Comparison of ENCODE assay signal across 16 cellular contexts in the genomic region with DNA sequence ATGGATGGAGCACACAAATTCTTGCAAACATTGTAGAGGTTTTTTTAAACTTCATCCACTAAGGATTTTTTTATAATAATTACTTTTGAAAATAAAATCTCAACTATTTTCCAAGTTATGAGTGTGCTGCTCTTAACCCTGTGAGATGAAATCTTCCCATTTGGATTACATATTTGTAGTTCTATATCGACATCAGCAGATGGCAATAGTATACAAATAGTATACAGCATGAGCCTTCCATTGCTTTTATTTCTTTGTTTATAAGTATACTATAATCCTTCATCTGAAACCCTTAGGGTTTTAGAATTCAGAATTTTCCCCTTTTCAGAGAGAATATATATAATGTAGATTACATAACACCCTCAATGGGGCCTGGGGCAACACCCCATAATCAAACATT.
DNase-seq lines count a peak whose midpoint lies in the region; ATAC-seq, FAIRE-seq and TF ChIP-seq lines count a peak whose summit lies in the region.
"Had no signal": no experiment of that assay in that cellular context is flagged by ENCODE, and none has a peak within 500 bp of the region (broad histone marks: within the 10 kb centered on the region; RNA-seq: fewer than 3 reads in every experiment).

No MANE protein-coding gene starts in this region.

- no peak for FAIRE-seq in bronchial epithelial cell (lab: Jason Lieb, UNC)
- FAIRE-seq: frontal cortex, H54 had no signal

- H3K4me3 ChIP-seq in LNCaP clone FGC (ENCODE audit: low read depth, low read length) (no peak overlapping the region), bronchial epithelial cell (ENCODE audit: low read depth, low read length) (no peak overlapping the region), neural cell (ENCODE audit: low read length) (no peak overlapping the region)

- no peak overlapping the region for H3K9ac ChIP-seq in neural cell (ENCODE audit: low read length)

- H3K27me3 ChIP-seq in bronchial epithelial cell (ENCODE audit: control insufficient read depth, insufficient read depth, low read length) (no peaks in the 10 kb centered on the region), neural cell (ENCODE audit: insufficient read depth, low read depth, low read length) (no peaks in the 10 kb centered on the region)

- H3K9me3 ChIP-seq in neural cell (ENCODE audit: low read length): no peaks in the 10 kb centered on the region

- intact Hi-C loops in Calu3 (cut with micrococcal nuclease; ENCODE audit: unreplicated experiment): loop anchor here (1.0 kb wide), 1 partner anchor 73 kb away; no protein-coding TSS in a partner anchor

- no peak for ATAC-seq in GM19455 (IDR thresholded peaks at IDR 0.05; ENCODE audit: unreplicated experiment)

- H3K9me3 Mint-ChIP-seq in Calu3 (ENCODE audit: low read depth, unreplicated experiment): no peaks in the 10 kb centered on the region
- H3K9me3 Mint-ChIP-seq: central memory CD8-positive, alpha-beta T cell had no signal

- H3K9me2 ChIP-seq in neural cell (ENCODE audit: insufficient read depth, low read length): no peaks in the 10 kb centered on the region

- no peaks in the 10 kb centered on the region for H3K36me3 ChIP-seq in bronchial epithelial cell (ENCODE audit: control insufficient read depth, insufficient read depth, low read length)
- no peaks in the 10 kb centered on the region for H3K36me3 ChIP-seq in neural cell (ENCODE audit: insufficient read depth, low read length)

- H3K27ac Mint-ChIP-seq in Calu3 (ENCODE audit: unreplicated experiment): no peak overlapping the region

- no peaks in the 10 kb centered on the region for H4K20me1 ChIP-seq in neural cell (ENCODE audit: insufficient read depth)

- no peak overlapping the region for H3K4me3 Mint-ChIP-seq in Calu3 (ENCODE audit: low read depth, unreplicated experiment)
- H3K4me3 Mint-ChIP-seq: central memory CD8-positive, alpha-beta T cell had no signal

- H3K79me2 ChIP-seq in neural cell (replicated peaks; ENCODE audit: insufficient read depth, low read length): no peaks in the 10 kb centered on the region

- no TSS peak for BruUV-seq in Calu3 (replicated peaks; lab: Mats Ljungman, UMichigan)

- DNase-seq in NCI-H345 treated with DMSO at 0.1 percent for 48 hours (lab: John Stamatoyannopoulos, UW; ENCODE audit: unreplicated experiment): peak; percentile 0
- DNase-seq in NCI-H345 (lab: John Stamatoyannopoulos, UW): no peak
- no peak for DNase-seq in LNCaP clone FGC (ENCODE audit: low read depth)
- peak; percentile 11 for DNase-seq in bronchial epithelial cell (ENCODE audit: low read depth)
- no peak for DNase-seq in Calu3
- DNase-seq in islet precursor cell: no peak
- DNase-seq: activated CD4-positive, alpha-beta T cell treated with anti-CD3 and anti-CD28 coated beads, Interleukin-2, amount 50 U/mL, for 4 hours; activated naive CD4-positive, alpha-beta T cell; Karpas-422; stimulated activated CD4-positive, alpha-beta T cell treated with anti-CD3 and anti-CD28 coated beads, Interleukin-4, amount 100 ng/mL, for 1 hour had no signal

- TF ChIP-seq CTCF in LNCaP clone FGC (IDR thresholded peaks at IDR 0.05; ENCODE audit: control insufficient read depth, extremely low read depth, insufficient read depth) (peak; percentile 24; the same call in 1 of the 2 replicates), bronchial epithelial cell (IDR thresholded peaks at IDR 0.05; ENCODE audit: insufficient read depth, low read length, severe bottlenecking) (no peak), neural cell (IDR thresholded peaks at IDR 0.05; ENCODE audit: poor library complexity, severe bottlenecking) (peak; percentile 25), Calu3 (IDR thresholded peaks at IDR 0.05; ENCODE audit: unreplicated experiment) (no peak)

- H3K27ac ChIP-seq in neural cell (ENCODE audit: low read length): no peak overlapping the region

- H3K27me3 Mint-ChIP-seq in Calu3 (ENCODE audit: unreplicated experiment): no peaks in the 10 kb centered on the region
- H3K27me3 Mint-ChIP-seq: central memory CD8-positive, alpha-beta T cell; progenitor cell of endocrine pancreas had no signal

- no peaks in the 10 kb centered on the region for H3F3A ChIP-seq in neural cell (ENCODE audit: insufficient read depth, low read length, poor library complexity, severe bottlenecking)

- H3K4me2 ChIP-seq in neural cell (ENCODE audit: low read length): no peak overlapping the region

- CTCF ChIA-PET in Calu3 (lab: Charles Lee): no interaction called here

- no peak for TF ChIP-seq EP300 in neural cell (conservative IDR thresholded peaks at IDR 0.05; ENCODE audit: poor library complexity, severe bottlenecking)

- H3K4me1 Mint-ChIP-seq in Calu3 (ENCODE audit: low read depth, unreplicated experiment): no peaks in the 10 kb centered on the region
- H3K4me1 Mint-ChIP-seq: central memory CD8-positive, alpha-beta T cell had no signal

- TF ChIP-seq RAD21 in neural cell (conservative IDR thresholded peaks at IDR 0.05): peak; percentile 38

- no peak overlapping the region for H2AFZ ChIP-seq in neural cell (ENCODE audit: low read depth, low read length)

- H3K36me3 Mint-ChIP-seq in Calu3 (ENCODE audit: insufficient read depth, unreplicated experiment): peaks cover 17% of the 10 kb centered on the region

TF ChIP-seq in neural cell, 6 proteins besides CTCF, POLR2A, EP300 and RAD21:
- TF ChIP-seq POLR2AphosphoS5 (IDR thresholded peaks at IDR 0.05): no peak
- peak; percentile 21 for TF ChIP-seq SMC3 (conservative IDR thresholded peaks at IDR 0.05; ENCODE audit: poor library complexity)

Comparison
In these comparisons a context has a peak if more than half of its experiments do, and no peak if none do; other contexts are left out.
1. DNase-seq: peak in NCI-H345 treated with DMSO at 0.1 percent for 48 hours (single experiment) and bronchial epithelial cell (single experiment); none in NCI-H345 (single experiment), LNCaP clone FGC (single experiment), Calu3 (single experiment) and islet precursor cell (single experiment).
2. CTCF ChIP-seq: peak in LNCaP clone FGC (single experiment) and neural cell (single experiment); none in bronchial epithelial cell (single experiment) and Calu3 (single experiment).